In the genomic region with DNA sequence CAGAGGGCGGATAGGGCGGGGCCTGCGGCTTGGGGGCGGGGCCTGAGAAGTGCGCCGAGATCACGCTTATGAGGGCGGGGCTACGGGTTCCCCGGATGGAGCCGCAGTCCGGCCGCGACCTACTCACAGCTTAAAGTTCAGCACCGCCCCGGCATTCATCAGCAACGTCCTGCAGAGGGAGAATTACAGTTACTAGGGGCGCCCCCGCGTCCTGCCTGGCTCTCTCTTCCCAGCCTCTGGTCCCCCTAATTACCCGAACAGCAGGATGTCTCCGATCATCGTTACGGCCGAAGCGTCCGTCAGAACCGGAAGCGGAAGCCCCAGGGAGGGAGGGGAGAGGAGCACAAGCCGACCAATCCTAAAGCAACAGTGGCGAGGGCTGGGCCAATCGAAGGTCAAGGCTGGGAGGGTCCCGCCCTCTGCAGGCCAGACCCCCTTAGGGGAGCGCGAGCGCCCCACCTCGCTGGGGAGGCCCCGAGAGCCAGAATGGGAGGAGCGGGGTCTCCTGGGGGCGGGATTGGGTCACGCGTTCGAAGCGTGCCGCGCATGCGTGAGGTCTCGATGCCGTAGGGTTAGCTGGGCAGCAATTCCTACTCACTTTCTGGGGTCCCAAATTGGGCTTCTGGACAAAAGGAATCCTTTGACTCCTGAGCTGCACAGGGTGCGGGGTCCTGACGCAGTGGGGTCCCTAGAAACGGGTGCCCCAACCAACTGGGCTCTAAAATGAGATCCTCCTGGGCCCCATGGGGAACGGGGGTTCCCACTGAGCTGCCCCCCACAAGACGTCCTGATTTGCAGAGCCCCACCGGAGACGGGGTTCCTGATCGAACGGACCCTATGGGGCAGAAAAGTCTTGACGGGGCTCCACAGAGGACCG, we compare ENCODE assay signal across 8 cellular contexts. TPM values are rescaled to one million over a fixed set of nuclear protein-coding genes. Genes with fewer than 3 reads are reported as not detected.
DNase-seq lines count a peak whose midpoint lies in the region; ATAC-seq, FAIRE-seq and TF ChIP-seq lines count a peak whose summit lies in the region.

A gene (minus strand): TSS at position 313 of the 877 bp plus-strand sequence. CDS start 34 bp downstream, at position 279.

- H3K4me3 ChIP-seq in adrenal gland (peak within 1 kb of the TSS; percentile 29 to 80 (median 66)), heart left ventricle (peak within 1 kb of the TSS; percentile 68 to 90 (median 82))

- H3K4me3 Mint-ChIP-seq in type B pancreatic cell = peak within 1 kb of the TSS; percentile 100

- H3K27ac Mint-ChIP-seq in type B pancreatic cell = peak within 1 kb of the TSS; percentile 98

- peak; percentile 95 for DNase-seq in GM12892 (ENCODE audit: insufficient read length)
- peak; percentile 99 for DNase-seq in NCI-H146 (lab: John Stamatoyannopoulos, UW)
- DNase-seq in T-helper 1 cell = peak; percentile 98 to 99 (median 98)
- peak; percentile 98 to 99 (median 99) for DNase-seq in adrenal gland
- peak; percentile 98 to 100 (median 99) for DNase-seq in heart left ventricle
- peak; percentile 99 for DNase-seq in pons (ENCODE audit: low spot score)
- peak; percentile 98 for DNase-seq in type B pancreatic cell (ENCODE audit: extremely low spot score, unreplicated experiment)

- H3K4me1 ChIP-seq in adrenal gland (replicated peaks in 1 of 2) (peaks cover 7 to 19% of the 10 kb centered on the region in 2 donors), heart left ventricle (peaks cover 6 to 55% (median 32%) of the 10 kb centered on the region in 12 donors)

- H3K9me3 Mint-ChIP-seq in type B pancreatic cell = no peaks in the 10 kb centered on the region

- H3K27me3 ChIP-seq in adrenal gland (no peaks in the 10 kb centered on the region), heart left ventricle (no peaks in the 10 kb centered on the region)

- peak; percentile 99 for FAIRE-seq in GM12892 (lab: Jason Lieb, UNC)

- H3K9me3 ChIP-seq in adrenal gland (replicated peaks in 1 of 3) (no peaks in the 10 kb centered on the region), heart left ventricle (no peaks in the 10 kb centered on the region)

- ATAC-seq in HG02852 (IDR thresholded peaks at IDR 0.05; ENCODE audit: unreplicated experiment) (peak; percentile 88), heart left ventricle (peak; percentile 97 to 99 (median 98))

- H3K27me3 Mint-ChIP-seq in type B pancreatic cell = no peaks in the 10 kb centered on the region

- H3K27ac ChIP-seq in adrenal gland (peak within 1 kb of the TSS; percentile 68 to 99 (median 80)), heart left ventricle (peak within 1 kb of the TSS; percentile 83 to 96 (median 94))

- H3K36me3 ChIP-seq in adrenal gland (replicated peaks in 1 of 2) (peaks cover 0 to 32% of the 10 kb centered on the region in 2 donors), heart left ventricle (peaks cover 0 to 40% (median 34%) of the 10 kb centered on the region in 9 donors)

- intact Hi-C loops in adrenal gland (cut with DNase I) (no loop called here), heart left ventricle (cut with DNase I) (loop anchor here in 6 of 10 donors (1.0 to 5.0 kb wide), 6 partner anchors 31 to 88 kb away; a partner anchor contains a TSS)

- WGBS in adrenal gland, 4 donors = 0 to 2% (median 1%) methylated on average over 21 to 60 of the region's 60 CpGs
- 0 to 1% (median 1%) methylated on average over 43 to 60 of the region's 60 CpGs for WGBS in heart left ventricle, 4 donors

- TF ChIP-seq POLR2A in GM12892 (IDR thresholded peaks at IDR 0.05; ENCODE audit: low read depth, low read length) (peak; percentile 93), adrenal gland (IDR thresholded peaks at IDR 0.05) (peak; percentile 83 to 85), heart left ventricle (IDR thresholded peaks at IDR 0.05) (peak; percentile 33 to 66)

- peaks cover 9% of the 10 kb centered on the region for H3K4me1 Mint-ChIP-seq in type B pancreatic cell (ENCODE audit: unreplicated experiment)

- H3K36me3 Mint-ChIP-seq in type B pancreatic cell = peaks cover 5% of the 10 kb centered on the region

- TF ChIP-seq CTCF in adrenal gland (IDR thresholded peaks at IDR 0.05) (peak in 1 of 6 experiments; percentile 26), heart left ventricle (IDR thresholded peaks at IDR 0.05) (peak in 7 of 12 donors; percentile 17 to 51 (median 36)), type B pancreatic cell (conservative IDR thresholded peaks at IDR 0.05) (peak; percentile 20)

RNA-seq across cellular contexts. Expression of the gene that starts here (rescaled TPM):
- polyA plus RNA-seq in GM12892 (2012; ENCODE audit: missing spikeins) = 50.7 TPM
- total RNA-seq in adrenal gland (100 to 1,000 TPM in 2 of 8 donors, 10 to 100 TPM in 6; 76.0 to 136 (median 90.6) TPM), heart left ventricle (10 to 100 TPM; 27.1 to 52.6 (median 45.2) TPM), type B pancreatic cell (ENCODE audit: low replicate concordance) (63.6 and 72.1 TPM in 2 replicates)
- polyA plus RNA-seq in adrenal gland (100 to 1,000 TPM in 1 of 3 donors, 10 to 100 TPM in 2; 82.9 to 102 (median 87.3) TPM), heart left ventricle (10 to 100 TPM; 44.6 to 73.1 TPM)

Comparison
In these comparisons a context has a peak if more than half of its experiments do, and no peak if none do; other contexts are left out.
1. Peak in every context shown above with its lines: DNase-seq, ATAC-seq, H3K4me3 ChIP-seq and H3K27ac ChIP-seq.
2. intact Hi-C loops: an anchor here in heart left ventricle (1.0 to 5.0 kb wide); none called in adrenal gland.